ENCODE assay signal across 14 cellular contexts in genomic region chr4:75919914-75920313, GRCh38. TPM values are rescaled to one million over a fixed set of nuclear protein-coding genes. Genes with fewer than 3 reads are reported as not detected.
A peak's percentile ranks its signal among the peaks of the same experiment; 100 is the strongest.
DNase-seq lines count a peak whose midpoint lies in the region; ATAC-seq and TF ChIP-seq lines count a peak whose summit lies in the region.
"Had no signal": no experiment of that assay in that cellular context is flagged by ENCODE, and none has a peak within 500 bp of the region (broad histone marks: within the 10 kb centered on the region; RNA-seq: fewer than 3 reads in every experiment).

No MANE protein-coding gene starts in this region.

- no peaks in the 10 kb centered on the region for H3K27me3 ChIP-seq in colonic mucosa
- no peaks in the 10 kb centered on the region for H3K27me3 ChIP-seq in GM23338 (ENCODE audit: insufficient read depth)
- H3K27me3 ChIP-seq in PC-9 (ENCODE audit: insufficient read depth, low read depth) = no peaks in the 10 kb centered on the region
- H3K27me3 ChIP-seq: left lung had no signal

- H3K9me3 Mint-ChIP-seq in GM23338 = no peaks in the 10 kb centered on the region
- H3K9me3 Mint-ChIP-seq: CD4-positive, alpha-beta memory T cell; nephron progenitor cell had no signal

- peaks cover 47% of the 10 kb centered on the region for H3K36me3 Mint-ChIP-seq in GM23338 (ENCODE audit: low read depth)

- no peak overlapping the region for H2AFZ ChIP-seq in GM23338
- no peak overlapping the region for H2AFZ ChIP-seq in PC-9

- H3K4me3 ChIP-seq in colonic mucosa = no peak overlapping the region
- no peak overlapping the region for H3K4me3 ChIP-seq in mucosa of descending colon
- H3K4me3 ChIP-seq in GM23338 = no peak overlapping the region
- H3K4me3 ChIP-seq in PC-9 = no peak overlapping the region
- H3K4me3 ChIP-seq: left lung had no signal

- DNase-seq in DMS 273 (lab: John Stamatoyannopoulos, UW; ENCODE audit: unreplicated experiment) = peak; percentile 90
- peak; percentile 28 to 69 for DNase-seq in NCI-H2081 (lab: John Stamatoyannopoulos, UW)
- DNase-seq in colonic mucosa = peak; percentile 84
- peak; percentile 76 to 85 (median 80) for DNase-seq in mucosa of descending colon
- DNase-seq in CD1c-positive myeloid dendritic cell (ENCODE audit: extremely low spot score) = no peak
- no peak for DNase-seq in GM23338 (ENCODE audit: low spot score)
- no peak for DNase-seq in PC-9
- DNase-seq in activated CD4-positive, CD25-positive, alpha-beta regulatory T cell treated with anti-CD3 and anti-CD28 coated beads, Interleukin-2, amount 50 U/mL, for 72 hours = no peak
- DNase-seq: CD4-positive, alpha-beta memory T cell; effector CD8-positive, alpha-beta T cell; left lung; NCI-H2107; nephron progenitor cell had no signal

- CTCF ChIA-PET in PC-9 (lab: Charles Lee) = no interaction called here

- H3K36me3 ChIP-seq in colonic mucosa = no peaks in the 10 kb centered on the region
- H3K36me3 ChIP-seq in mucosa of descending colon (ENCODE audit: low read depth) = no peaks in the 10 kb centered on the region
- no peaks in the 10 kb centered on the region for H3K36me3 ChIP-seq in GM23338 (ENCODE audit: insufficient read depth)
- no peaks in the 10 kb centered on the region for H3K36me3 ChIP-seq in PC-9 (ENCODE audit: low read depth)

- 0 out of 2 replicates have a peak, but pooled peaks cover 3% of the 10 kb centered on the region for H3K9me2 ChIP-seq in GM23338 (ENCODE audit: insufficient read depth)
- H3K9me2 ChIP-seq in PC-9 (ENCODE audit: insufficient read depth) = no peaks in the 10 kb centered on the region

- H3K4me1 Mint-ChIP-seq in GM23338 = peaks cover 25% of the 10 kb centered on the region
- H3K4me1 Mint-ChIP-seq: CD4-positive, alpha-beta memory T cell had no signal

- TF ChIP-seq CTCF in colonic mucosa (IDR thresholded peaks at IDR 0.05) (no peak), mucosa of descending colon (IDR thresholded peaks at IDR 0.05) (no peak), GM23338 (conservative IDR thresholded peaks at IDR 0.05; ENCODE audit: low read depth in 2 of 2) (no peak), PC-9 (conservative IDR thresholded peaks at IDR 0.05) (no peak)

- no TSS peak for BruUV-seq in PC-9 (replicated peaks; lab: Mats Ljungman, UMichigan)

- H3K4me1 ChIP-seq in colonic mucosa = peaks cover 20% of the 10 kb centered on the region
- H3K4me1 ChIP-seq in mucosa of descending colon (ENCODE audit: low read depth) = peaks cover 42% of the 10 kb centered on the region
- H3K4me1 ChIP-seq in GM23338 (ENCODE audit: insufficient read depth) = peaks cover 13% of the 10 kb centered on the region
- H3K4me1 ChIP-seq in PC-9 (replicated peaks; ENCODE audit: insufficient read depth) = no peaks in the 10 kb centered on the region

- H3K27me3 Mint-ChIP-seq in GM23338 (ENCODE audit: insufficient read depth, low read depth, poor library complexity) = peaks cover 5% of the 10 kb centered on the region
- H3K27me3 Mint-ChIP-seq: CD4-positive, alpha-beta memory T cell had no signal

- H3K9ac ChIP-seq in colonic mucosa (ENCODE audit: low read depth in 2 of 2, low read length in 2 of 2) = no peak overlapping the region

- no peaks in the 10 kb centered on the region for H3K79me2 ChIP-seq in GM23338 (replicated peaks; ENCODE audit: insufficient read depth)
- H3K79me2 ChIP-seq in PC-9 (ENCODE audit: low read depth) = no peaks in the 10 kb centered on the region

- no peaks in the 10 kb centered on the region for H3K9me3 ChIP-seq in colonic mucosa
- H3K9me3 ChIP-seq in mucosa of descending colon = no peaks in the 10 kb centered on the region
- no peaks in the 10 kb centered on the region for H3K9me3 ChIP-seq in PC-9 (ENCODE audit: insufficient read depth, low read depth)
- H3K9me3 ChIP-seq: left lung had no signal

- H3F3A ChIP-seq in GM23338 (replicated peaks; ENCODE audit: low read depth) (no peaks in the 10 kb centered on the region), PC-9 (ENCODE audit: insufficient read depth, low read depth) (no peaks in the 10 kb centered on the region)

- intact Hi-C loops in colonic mucosa (cut with DNase I) = no loop called here
- intact Hi-C loops in mucosa of descending colon (cut with DNase I, micrococcal nuclease) = no loop called here
- intact Hi-C loops in PC-9 (cut with micrococcal nuclease; ENCODE audit: unreplicated experiment) = loop anchor here (5.0 kb wide), 1 partner anchor 147 kb away; no protein-coding TSS in a partner anchor

- POLR2A ChIA-PET in PC-9 (lab: Charles Lee; ENCODE audit: unreplicated experiment) = no interaction called here

- H3K4me2 ChIP-seq in GM23338 (no peak overlapping the region), PC-9 (no peak overlapping the region)

- H3K27ac Mint-ChIP-seq in GM23338 = no peak overlapping the region
- H3K27ac Mint-ChIP-seq: nephron progenitor cell had no signal

- no peak overlapping the region for H3K4me3 Mint-ChIP-seq in GM23338
- H3K4me3 Mint-ChIP-seq: CD4-positive, alpha-beta memory T cell; nephron progenitor cell had no signal

- ATAC-seq in mucosa of descending colon (peak; percentile 92), GM23338 (no peak)
- ATAC-seq: left lung had no signal

- H4K20me1 ChIP-seq in GM23338 (replicated peaks; ENCODE audit: insufficient read depth) (no peaks in the 10 kb centered on the region), PC-9 (ENCODE audit: insufficient read depth) (no peaks in the 10 kb centered on the region)

- H3K27ac ChIP-seq in colonic mucosa = peak overlapping the region; percentile 84
- H3K27ac ChIP-seq in GM23338 (ENCODE audit: low read depth) = no peak overlapping the region
- no peak overlapping the region for H3K27ac ChIP-seq in PC-9
- H3K27ac ChIP-seq: left lung had no signal

TF ChIP-seq in GM23338, 12 proteins besides CTCF, POLR2A, EP300 and RAD21 (continues in another document):
- TF ChIP-seq ZNF331 (CRISPR knock-in tag; IDR thresholded peaks at IDR 0.05; ENCODE audit: low read depth) (no peak), CREB1 (CRISPR knock-in tag; IDR thresholded peaks at IDR 0.05; ENCODE audit: low read depth) (no peak), ETS1 (IDR thresholded peaks at IDR 0.05) (no peak), ZNF114 (CRISPR knock-in tag; IDR thresholded peaks at IDR 0.05) (no peak), POLR2AphosphoS5 (IDR thresholded peaks at IDR 0.05; ENCODE audit: low read depth) (no peak), EZH2 (IDR thresholded peaks at IDR 0.05; ENCODE audit: low read depth, unreplicated experiment) (no peak), NANOG (IDR thresholded peaks at IDR 0.05; ENCODE audit: borderline replicate concordance) (no peak), STAT1 (IDR thresholded peaks at IDR 0.05; ENCODE audit: unreplicated experiment) (no peak), REST (IDR thresholded peaks at IDR 0.05; ENCODE audit: unreplicated experiment) (no peak), JUNB (IDR thresholded peaks at IDR 0.05; ENCODE audit: unreplicated experiment) (no peak)

RNA-seq across cellular contexts. Expression of gene PPEF2, which starts 17.7 kb away (rescaled TPM):
- not detected for total RNA-seq in colonic mucosa
- under 1 TPM in 2 of 3 donors, not detected in 1; 0.13 to 0.43 TPM for total RNA-seq in mucosa of descending colon
- 0.58 TPM in 1 of 2 replicates, not detected in the other for total RNA-seq in GM23338 (2014; rRNA removed; shearing (Covaris generic))
- not detected in 2 replicates for polyA plus RNA-seq in GM23338 (2016; fragmentation: Nextera tagmentation; extraction: Ambion mirVana)
- total RNA-seq in PC-9 (2021) = not detected in 2 replicates
- total RNA-seq: left lung, skeletal muscle tissue had no signal
- polyA plus RNA-seq: CD4-positive, alpha-beta memory T cell had no signal

RNA-seq across cellular contexts. Expression of gene NAAA, which starts 20.9 kb away (rescaled TPM):
- total RNA-seq in colonic mucosa (100 to 1,000 TPM in 1 of 2 donors, 10 to 100 TPM in 1; 79.3 to 141 TPM), mucosa of descending colon (100 to 1,000 TPM; 101 to 226 (median 163) TPM), PC-9 (2021) (3.6 and 3.9 TPM in 2 replicates)
- total RNA-seq in GM23338 (2014; rRNA removed; shearing (Covaris generic)) = 36.6 and 38.1 TPM in 2 replicates
- 10.3 and 13.2 TPM in 2 replicates for polyA plus RNA-seq in GM23338 (2016; fragmentation: Nextera tagmentation; extraction: Ambion mirVana)

Comparison
In these comparisons a context has a peak if more than half of its experiments do, and no peak if none do; other contexts are left out.
1. DNase-seq: peak in DMS 273 (single experiment), NCI-H2081 (2 of 2), colonic mucosa (single experiment) and mucosa of descending colon (3 of 3); none in CD1c-positive myeloid dendritic cell (single experiment), GM23338 (single experiment), PC-9 (0 of 2) and activated CD4-positive, CD25-positive, alpha-beta regulatory T cell treated with anti-CD3 and anti-CD28 coated beads, Interleukin-2, amount 50 U/mL, for 72 hours (single experiment).